Comparison of ENCODE assay signal across 35 cellular contexts in genomic region chrX:53379008-53379710, GRCh38.
"Had no signal": no experiment of that assay in that cellular context is flagged by ENCODE, and none has a peak within 500 bp of the region (broad histone marks: within the 10 kb centered on the region; RNA-seq: fewer than 3 reads in every experiment).

No MANE protein-coding gene starts in this region.

- H2AFZ ChIP-seq: PC-9 had no signal

- H3K27me3 ChIP-seq: brain microvascular endothelial cell, MG63 had no signal

- H3K4me2 ChIP-seq: PC-9 had no signal

- H3K4me3 ChIP-seq: MG63, PC-9 had no signal

- H3K4me3 Mint-ChIP-seq: activated CD4-positive, alpha-beta T cell treated with anti-CD3 and anti-CD28 coated beads, Interleukin-2, amount 10 ng/mL, durations not matched to agents 7 days and 5 days; activated CD8-positive, alpha-beta T cell treated with anti-CD3 and anti-CD28 coated beads, Interleukin-2, amount 10 ng/mL, durations not matched to agents 7 days and 5 days; activated naive CD4-positive, alpha-beta T cell treated with anti-CD3 and anti-CD28 coated beads, Interleukin-2, amount 50 U/mL, for 24 hours; activated T-cell treated with anti-CD3 and anti-CD28 coated beads, Interleukin-2, amount 50 U/mL, for 4 hours; T-cell; T-helper 17 cell had no signal

- DNase-seq: activated CD4-positive, alpha-beta T cell treated with anti-CD3 and anti-CD28 coated beads, Interleukin-2, amount 10 ng/mL, durations not matched to agents 7 days and 5 days; activated CD4-positive, alpha-beta T cell treated with anti-CD3 and anti-CD28 coated beads, Interleukin-2, amount 50 U/mL, for 48 hours; activated CD4-positive, CD25-positive, alpha-beta regulatory T cell; activated CD8-positive, alpha-beta T cell treated with anti-CD3 and anti-CD28 coated beads, Interleukin-2, amount 10 ng/mL, durations not matched to agents 7 days and 5 days; activated effector memory CD4-positive, alpha-beta T cell treated with anti-CD3 and anti-CD28 coated beads, Interleukin-2, amount 50 U/mL, for 16 hours; activated naive CD4-positive, alpha-beta T cell; activated T-cell treated with anti-CD3 and anti-CD28 coated beads, Interleukin-2, amount 50 U/mL, for 4 hours; amniotic stem cell; aorta; brain microvascular endothelial cell; central memory CD4-positive, alpha-beta T cell; Kasumi-1; KG1; MG63; NCI-H1048; NCI-H1105 treated with DMSO at 0.1 percent for 48 hours; NCI-H1436 treated with DMSO at 0.1 percent for 48 hours; NCI-H1694 treated with DMSO at 0.1 percent for 48 hours; NCI-H2029; NCI-H2107; NCI-H2171; NCI-H510A; NCI-H526; NCI-H748 treated with DMSO at 0.1 percent for 48 hours; NK-92 treated with Interleukin-12 subunit alpha and Interleukin-12 subunit beta, amount 100 ng/mL, for 24 hours; PC-9; SIG-M5; T-cell; T-helper 17 cell; WERI-Rb-1 had no signal

- H3K27me3 Mint-ChIP-seq: activated CD4-positive, alpha-beta T cell treated with anti-CD3 and anti-CD28 coated beads, Interleukin-2, amount 10 ng/mL, durations not matched to agents 7 days and 5 days; activated naive CD4-positive, alpha-beta T cell treated with anti-CD3 and anti-CD28 coated beads, Interleukin-2, amount 50 U/mL, for 24 hours; T-cell; T-helper 17 cell had no signal

- FAIRE-seq: RCC 7860 had no signal

- ATAC-seq: activated CD8-positive, alpha-beta T cell treated with anti-CD3 and anti-CD28 coated beads, Interleukin-2, amount 10 ng/mL, durations not matched to agents 7 days and 5 days; activated T-cell treated with anti-CD3 and anti-CD28 coated beads, Interleukin-2, amount 50 U/mL, for 4 hours; Right ventricle myocardium inferior; SK-N-SH treated with all-trans-retinoic acid at 6 μM for 48 hours; T-cell; T-helper 17 cell had no signal

- H3K9me3 Mint-ChIP-seq: activated CD4-positive, alpha-beta T cell treated with anti-CD3 and anti-CD28 coated beads, Interleukin-2, amount 10 ng/mL, durations not matched to agents 7 days and 5 days; activated naive CD4-positive, alpha-beta T cell treated with anti-CD3 and anti-CD28 coated beads, Interleukin-2, amount 50 U/mL, for 24 hours; activated T-cell treated with anti-CD3 and anti-CD28 coated beads, Interleukin-2, amount 50 U/mL, for 4 hours; T-cell had no signal

- H3K27ac ChIP-seq: brain microvascular endothelial cell, PC-9, RWPE1, WERI-Rb-1 had no signal

- H3K4me1 Mint-ChIP-seq: activated CD4-positive, alpha-beta T cell treated with anti-CD3 and anti-CD28 coated beads, Interleukin-2, amount 10 ng/mL, durations not matched to agents 7 days and 5 days; activated naive CD4-positive, alpha-beta T cell treated with anti-CD3 and anti-CD28 coated beads, Interleukin-2, amount 50 U/mL, for 24 hours had no signal

- H3K27ac Mint-ChIP-seq: activated CD8-positive, alpha-beta T cell treated with anti-CD3 and anti-CD28 coated beads, Interleukin-2, amount 10 ng/mL, durations not matched to agents 7 days and 5 days; activated naive CD4-positive, alpha-beta T cell treated with anti-CD3 and anti-CD28 coated beads, Interleukin-2, amount 50 U/mL, for 24 hours; T-cell had no signal

- H3K9me3 ChIP-seq: MG63 had no signal
